Comparison of ENCODE assay signal across 7 cellular contexts in genomic region chr1:152459596-152460528, GRCh38. TPM values are rescaled to one million over a fixed set of nuclear protein-coding genes. Genes with fewer than 3 reads are reported as not detected.
DNase-seq lines count a peak whose midpoint lies in the region; ATAC-seq and TF ChIP-seq lines count a peak whose summit lies in the region.

No MANE protein-coding gene starts in this region.

- peak; percentile 74 for DNase-seq in GM06990 (ENCODE audit: extremely low read depth, insufficient read length)
- peak; percentile 52 for DNase-seq in IMR-90
- peak in 31 of 56 donors; percentile 6 to 75 (median 29) for DNase-seq in amygdala (lab: John Stamatoyannopoulos, UW)
- DNase-seq in iPS-NIHi7 (ENCODE audit: extremely low spot score): peak; percentile 32
- peak; percentile 49 to 63 (median 52) for DNase-seq in stimulated activated CD4-positive, alpha-beta T cell treated with anti-CD3 and anti-CD28 coated beads, Interleukin-1b, Interleukin-23, amount 100 ng/mL, for 24 hours (ENCODE audit: low read depth in 4 of 4, low spot score in 1 of 4)

- no peaks in the 10 kb centered on the region for H3K9me3 ChIP-seq in IMR-90 (ENCODE audit: control insufficient read depth, insufficient read depth, low read length)

- no peak overlapping the region for H3K27ac ChIP-seq in IMR-90 (ENCODE audit: insufficient read depth, low read length)

- H3K4ac ChIP-seq in IMR-90 (ENCODE audit: low read depth, low read length): no peak overlapping the region

- no peaks in the 10 kb centered on the region for H4K20me1 ChIP-seq in IMR-90 (ENCODE audit: insufficient read depth, low read length)

- H3K14ac ChIP-seq in IMR-90 (replicated peaks; ENCODE audit: low read depth, low read length): no peak overlapping the region

- no peaks in the 10 kb centered on the region for H3K9me1 ChIP-seq in IMR-90 (ENCODE audit: insufficient read depth, low read length)

- peak overlapping the region; percentile 94 for H4K5ac ChIP-seq in IMR-90 (ENCODE audit: low read depth, low read length)

- in situ Hi-C loops in IMR-90 (cut with MboI; ENCODE audit: low sequenced_read_pairs): no loop called here

- TF ChIP-seq CTCF in GM06990 (IDR thresholded peaks at IDR 0.05; ENCODE audit: insufficient read depth, low read length, poor library complexity, severe bottlenecking) (peak; percentile 89), IMR-90 (conservative IDR thresholded peaks at IDR 0.05; ENCODE audit: low read depth, low read length) (peak; percentile 70)

- H3K4me2 ChIP-seq in IMR-90 (ENCODE audit: low read depth, low read length): peak overlapping the region; percentile 95

- H3K27me3 ChIP-seq in GM06990 (replicated peaks; ENCODE audit: control insufficient read depth, insufficient read depth, low read length) (no peaks in the 10 kb centered on the region), IMR-90 (ENCODE audit: control insufficient read depth, insufficient read depth, low read length) (no peaks in the 10 kb centered on the region)

- no peaks in the 10 kb centered on the region for H3K4me1 ChIP-seq in IMR-90 (ENCODE audit: control insufficient read depth, insufficient read depth, low read length)

- H3K4me3 ChIP-seq in GM06990 (replicated peaks; ENCODE audit: low read depth, low read length) (peak overlapping the region; percentile 35), IMR-90 (ENCODE audit: insufficient read depth, low read depth, low read length) (no peak overlapping the region)

- H4K8ac ChIP-seq in IMR-90 (ENCODE audit: low read depth in 2 of 2, low read length in 2 of 2): peak overlapping the region; percentile 30 to 85; a peak in 2 of 4 replicates

- H3K23ac ChIP-seq in IMR-90 (ENCODE audit: low read depth, low read length): no peak overlapping the region

- intact Hi-C loops in IMR-90 (cut with micrococcal nuclease): loop anchor here (2.0 to 5.0 kb wide), 3 partner anchors 113 to 407 kb away; no protein-coding TSS in a partner anchor

- H3K9me3 Mint-ChIP-seq in T-helper 1 cell treated with Interleukin-12 subunit alpha and Interleukin-12 subunit beta and Interleukin-4 antibody, amounts not matched to agents 30 μg/mL and 1 μg/mL, for 36 hours: no peaks in the 10 kb centered on the region

- dilution Hi-C loops in IMR-90 (cut with HindIII; ENCODE audit: low sequenced_read_pairs, unreplicated experiment): no loop called here

- H2AK9ac ChIP-seq in IMR-90 (replicated peaks; ENCODE audit: low read depth, low read length, poor library complexity): no peak overlapping the region

- no peaks in the 10 kb centered on the region for H3K36me3 ChIP-seq in GM06990 (ENCODE audit: control insufficient read depth, insufficient read depth, low read length)
- no peaks in the 10 kb centered on the region for H3K36me3 ChIP-seq in IMR-90 (ENCODE audit: control insufficient read depth, insufficient read depth, low read length)

- peak overlapping the region; percentile 67 for H3K27ac Mint-ChIP-seq in T-helper 1 cell treated with Interleukin-12 subunit alpha and Interleukin-12 subunit beta and Interleukin-4 antibody, amounts not matched to agents 30 μg/mL and 1 μg/mL, for 36 hours

- H2AFZ ChIP-seq in IMR-90 (replicated peaks; ENCODE audit: low read length, poor library complexity): peak overlapping the region; percentile 76

- peak; percentile 19; the same call in 1 of the 2 replicates for TF ChIP-seq RAD21 in IMR-90 (IDR thresholded peaks at IDR 0.05; ENCODE audit: low read length)

- peaks cover 4% of the 10 kb centered on the region for H3K27me3 Mint-ChIP-seq in T-helper 1 cell treated with Interleukin-12 subunit alpha and Interleukin-12 subunit beta and Interleukin-4 antibody, amounts not matched to agents 30 μg/mL and 1 μg/mL, for 36 hours (ENCODE audit: low read depth)

- no peak overlapping the region for H4K91ac ChIP-seq in IMR-90 (ENCODE audit: insufficient read depth, low read depth, low read length)

- no TSS peak for BruUV-seq in IMR-90 (replicated peaks; lab: Mats Ljungman, UMichigan)

- no peak for TF ChIP-seq POLR2A in IMR-90 (IDR thresholded peaks at IDR 0.05; ENCODE audit: low read depth, low read length)

- no peaks in the 10 kb centered on the region for H3K36me3 Mint-ChIP-seq in T-helper 1 cell treated with Interleukin-12 subunit alpha and Interleukin-12 subunit beta and Interleukin-4 antibody, amounts not matched to agents 30 μg/mL and 1 μg/mL, for 36 hours (ENCODE audit: low read depth)

- no peak overlapping the region for H2BK120ac ChIP-seq in IMR-90 (ENCODE audit: low read depth, low read length)

- peak overlapping the region; percentile 47 for H3K4me3 Mint-ChIP-seq in T-helper 1 cell treated with Interleukin-12 subunit alpha and Interleukin-12 subunit beta and Interleukin-4 antibody, amounts not matched to agents 30 μg/mL and 1 μg/mL, for 36 hours

- H2BK5ac ChIP-seq in IMR-90 (ENCODE audit: low read depth, low read length, poor library complexity, severe bottlenecking): no peak overlapping the region

- H3K18ac ChIP-seq in IMR-90 (ENCODE audit: low read depth, low read length): peak overlapping the region; percentile 60; the same call in 1 of the 2 replicates

- H3K56ac ChIP-seq in IMR-90 (ENCODE audit: extremely low read depth, insufficient read depth, low read length): no peak overlapping the region

- no peak overlapping the region for H3K9ac ChIP-seq in IMR-90 (ENCODE audit: low read depth, low read length)

- H3K4me1 Mint-ChIP-seq in T-helper 1 cell treated with Interleukin-12 subunit alpha and Interleukin-12 subunit beta and Interleukin-4 antibody, amounts not matched to agents 30 μg/mL and 1 μg/mL, for 36 hours (ENCODE audit: low read depth): peaks cover 23% of the 10 kb centered on the region

- WGBS in IMR-90 (ENCODE audit: extremely low coverage in 2 of 2, insufficient read length in 1 of 2), 2 experiments: no CpG with 5 or more reads among the region's 8 CpGs

- no peak overlapping the region for H2BK15ac ChIP-seq in IMR-90 (ENCODE audit: low read depth, low read length)

- CTCF ChIA-PET in IMR-90 (lab: Yijun Ruan, JAX): interaction anchor here (0.5 to 1.8 kb wide), 4 partner anchors 10 to 285 kb away, joined by 3 to 6 read pairs (median 4); no protein-coding TSS in a partner anchor

- ATAC-seq in GM21528 (IDR thresholded peaks at IDR 0.05; ENCODE audit: low FRiP score, unreplicated experiment) (peak; percentile 97), IMR-90 (ENCODE audit: low read depth) (peak; percentile 76)

- no peak overlapping the region for H2AK5ac ChIP-seq in IMR-90 (ENCODE audit: low read depth, low read length)

- H2BK20ac ChIP-seq in IMR-90 (ENCODE audit: low read depth, low read length): no peak overlapping the region

- POLR2A ChIA-PET in IMR-90 (lab: Charles Lee; ENCODE audit: unreplicated experiment): no interaction called here

- H3K79me1 ChIP-seq in IMR-90 (ENCODE audit: low read depth in 1 of 2, low read length in 2 of 2): no peaks in the 10 kb centered on the region

TF ChIP-seq in IMR-90, 13 proteins besides CTCF, POLR2A, EP300 and RAD21:
- no peak for TF ChIP-seq SMC3 (IDR thresholded peaks at IDR 0.05; ENCODE audit: low read depth, low read length)
- TF ChIP-seq RCOR1 (IDR thresholded peaks at IDR 0.05; ENCODE audit: insufficient replicate concordance, low read length): no peak
- TF ChIP-seq ELK1 (IDR thresholded peaks at IDR 0.05; ENCODE audit: borderline replicate concordance, low read depth, low read length): no peak

RNA-seq across cellular contexts. Expression of gene CRNN, which starts 45.8 kb away (rescaled TPM):
- total RNA-seq in IMR-90 (2012; rRNA removed): not detected in 2 replicates
- polyA plus RNA-seq in IMR-90 (2012; rRNA removed): not detected in 2 replicates
- not detected in 2 replicates for polyA plus RNA-seq in IMR-90 (2012; cell fraction: cytosol; rRNA removed)
- polyA plus RNA-seq in IMR-90 (2012; cell fraction: nucleus; rRNA removed; ENCODE audit: low replicate concordance): not detected in 2 replicates

RNA-seq across cellular contexts. Expression of gene LCE5A, which starts 50.7 kb away (rescaled TPM):
- not detected in 2 replicates for total RNA-seq in IMR-90 (2012; rRNA removed)
- polyA plus RNA-seq in IMR-90 (2012; rRNA removed): not detected in 2 replicates
- not detected in 2 replicates for polyA plus RNA-seq in IMR-90 (2012; cell fraction: cytosol; rRNA removed)
- polyA plus RNA-seq in IMR-90 (2012; cell fraction: nucleus; rRNA removed; ENCODE audit: low replicate concordance): not detected in 2 replicates

RNA-seq across cellular contexts. Expression of gene CRCT1, which starts 54.4 kb away (rescaled TPM):
- total RNA-seq in IMR-90 (2012; rRNA removed): not detected in 2 replicates
- polyA plus RNA-seq in IMR-90 (2012; rRNA removed): not detected in 2 replicates
- polyA plus RNA-seq in IMR-90 (2012; cell fraction: cytosol; rRNA removed): not detected in 2 replicates
- polyA plus RNA-seq in IMR-90 (2012; cell fraction: nucleus; rRNA removed; ENCODE audit: low replicate concordance): not detected in 2 replicates
